In the genomic region with DNA sequence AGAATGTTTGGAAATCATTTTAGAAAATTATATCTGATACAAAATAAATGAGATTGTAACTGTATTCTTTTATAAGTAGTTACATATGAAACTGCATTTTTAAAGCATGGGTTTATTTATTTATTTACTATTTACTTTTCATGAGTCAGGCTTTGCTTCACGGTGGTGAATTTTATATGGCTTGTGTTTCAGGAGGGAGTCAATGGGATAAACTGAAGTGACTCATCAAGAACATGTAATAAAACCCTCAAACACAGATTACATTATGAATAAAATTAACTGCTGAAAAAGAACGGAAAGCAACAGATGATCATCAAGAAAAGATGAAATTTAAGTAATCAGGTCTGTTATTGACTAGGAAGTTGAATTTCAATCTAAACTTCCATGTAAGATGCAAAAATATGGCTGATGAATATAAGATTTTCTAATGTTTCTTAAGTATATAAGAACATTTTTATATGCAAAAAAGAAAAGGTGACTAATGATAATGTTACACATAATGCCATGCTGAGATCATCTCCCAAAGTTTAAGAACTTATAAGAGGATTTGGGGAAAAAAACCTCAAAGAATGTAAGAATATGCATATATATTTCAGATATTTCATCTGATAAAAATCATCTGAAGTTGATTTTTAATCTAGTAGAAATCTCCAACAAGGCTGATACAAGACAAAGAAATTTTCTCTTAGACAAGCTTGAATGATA, we compare ENCODE assay signal across 1 cellular context.
TF ChIP-seq lines count a peak whose summit lies in the region.

No MANE protein-coding gene starts in this region.

TF ChIP-seq in SK-N-SH, 30 proteins besides CTCF, POLR2A, EP300 and RAD21 (continued from another document):
- no peak for TF ChIP-seq FOXM1 (IDR thresholded peaks at IDR 0.05; ENCODE audit: low read depth)
- TF ChIP-seq, protein P1, sequence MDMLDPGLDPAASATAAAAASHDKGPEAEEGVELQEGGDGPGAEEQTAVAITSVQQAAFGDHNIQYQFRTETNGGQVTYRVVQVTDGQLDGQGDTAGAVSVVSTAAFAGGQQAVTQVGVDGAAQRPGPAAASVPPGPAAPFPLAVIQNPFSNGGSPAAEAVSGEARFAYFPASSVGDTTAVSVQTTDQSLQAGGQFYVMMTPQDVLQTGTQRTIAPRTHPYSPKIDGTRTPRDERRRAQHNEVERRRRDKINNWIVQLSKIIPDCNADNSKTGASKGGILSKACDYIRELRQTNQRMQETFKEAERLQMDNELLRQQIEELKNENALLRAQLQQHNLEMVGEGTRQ (IDR thresholded peaks at IDR 0.05; ENCODE audit: borderline replicate concordance, low read depth, low read length): no peak
- TF ChIP-seq, protein P2, sequence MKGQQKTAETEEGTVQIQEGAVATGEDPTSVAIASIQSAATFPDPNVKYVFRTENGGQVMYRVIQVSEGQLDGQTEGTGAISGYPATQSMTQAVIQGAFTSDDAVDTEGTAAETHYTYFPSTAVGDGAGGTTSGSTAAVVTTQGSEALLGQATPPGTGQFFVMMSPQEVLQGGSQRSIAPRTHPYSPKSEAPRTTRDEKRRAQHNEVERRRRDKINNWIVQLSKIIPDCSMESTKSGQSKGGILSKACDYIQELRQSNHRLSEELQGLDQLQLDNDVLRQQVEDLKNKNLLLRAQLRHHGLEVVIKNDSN (IDR thresholded peaks at IDR 0.05; ENCODE audit: borderline replicate concordance, low read depth): no peak
- no peak for TF ChIP-seq POLR2AphosphoS5 (IDR thresholded peaks at IDR 0.05; ENCODE audit: low read depth, low read length)
- TF ChIP-seq EZH2phosphoT487 (IDR thresholded peaks at IDR 0.05; ENCODE audit: borderline replicate concordance, low read depth): no peak
- no peak for TF ChIP-seq SIN3A (IDR thresholded peaks at IDR 0.05; ENCODE audit: borderline replicate concordance, low read depth, low read length)
- TF ChIP-seq TAF1 (IDR thresholded peaks at IDR 0.05; ENCODE audit: borderline replicate concordance, low read depth, low read length): no peak
